Comparison of ENCODE assay signal across 1 cellular context in the genomic region with DNA sequence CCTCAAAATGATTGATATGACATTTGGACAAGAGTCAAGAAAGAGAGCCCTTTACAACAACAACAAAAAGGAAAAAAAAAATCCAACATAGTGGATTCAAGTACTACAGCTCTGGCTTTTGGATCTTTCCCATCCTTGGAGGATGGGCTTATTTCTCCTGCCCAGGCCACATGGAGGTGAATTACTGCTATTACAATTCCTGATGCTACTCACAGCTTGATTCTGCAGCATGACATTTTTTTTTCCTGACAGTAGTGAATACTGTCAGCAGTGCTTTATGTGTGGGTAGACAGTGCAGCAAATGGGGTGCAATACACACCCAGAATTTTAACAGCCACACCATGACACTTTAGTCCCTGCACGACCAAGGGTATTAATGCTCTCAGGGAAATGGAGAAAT.
TF ChIP-seq lines count a peak whose summit lies in the region.

No MANE protein-coding gene starts in this region.

TF ChIP-seq in GM23338, 12 proteins besides CTCF, POLR2A, EP300 and RAD21 (continued from another document):
- TF ChIP-seq, protein P1, sequence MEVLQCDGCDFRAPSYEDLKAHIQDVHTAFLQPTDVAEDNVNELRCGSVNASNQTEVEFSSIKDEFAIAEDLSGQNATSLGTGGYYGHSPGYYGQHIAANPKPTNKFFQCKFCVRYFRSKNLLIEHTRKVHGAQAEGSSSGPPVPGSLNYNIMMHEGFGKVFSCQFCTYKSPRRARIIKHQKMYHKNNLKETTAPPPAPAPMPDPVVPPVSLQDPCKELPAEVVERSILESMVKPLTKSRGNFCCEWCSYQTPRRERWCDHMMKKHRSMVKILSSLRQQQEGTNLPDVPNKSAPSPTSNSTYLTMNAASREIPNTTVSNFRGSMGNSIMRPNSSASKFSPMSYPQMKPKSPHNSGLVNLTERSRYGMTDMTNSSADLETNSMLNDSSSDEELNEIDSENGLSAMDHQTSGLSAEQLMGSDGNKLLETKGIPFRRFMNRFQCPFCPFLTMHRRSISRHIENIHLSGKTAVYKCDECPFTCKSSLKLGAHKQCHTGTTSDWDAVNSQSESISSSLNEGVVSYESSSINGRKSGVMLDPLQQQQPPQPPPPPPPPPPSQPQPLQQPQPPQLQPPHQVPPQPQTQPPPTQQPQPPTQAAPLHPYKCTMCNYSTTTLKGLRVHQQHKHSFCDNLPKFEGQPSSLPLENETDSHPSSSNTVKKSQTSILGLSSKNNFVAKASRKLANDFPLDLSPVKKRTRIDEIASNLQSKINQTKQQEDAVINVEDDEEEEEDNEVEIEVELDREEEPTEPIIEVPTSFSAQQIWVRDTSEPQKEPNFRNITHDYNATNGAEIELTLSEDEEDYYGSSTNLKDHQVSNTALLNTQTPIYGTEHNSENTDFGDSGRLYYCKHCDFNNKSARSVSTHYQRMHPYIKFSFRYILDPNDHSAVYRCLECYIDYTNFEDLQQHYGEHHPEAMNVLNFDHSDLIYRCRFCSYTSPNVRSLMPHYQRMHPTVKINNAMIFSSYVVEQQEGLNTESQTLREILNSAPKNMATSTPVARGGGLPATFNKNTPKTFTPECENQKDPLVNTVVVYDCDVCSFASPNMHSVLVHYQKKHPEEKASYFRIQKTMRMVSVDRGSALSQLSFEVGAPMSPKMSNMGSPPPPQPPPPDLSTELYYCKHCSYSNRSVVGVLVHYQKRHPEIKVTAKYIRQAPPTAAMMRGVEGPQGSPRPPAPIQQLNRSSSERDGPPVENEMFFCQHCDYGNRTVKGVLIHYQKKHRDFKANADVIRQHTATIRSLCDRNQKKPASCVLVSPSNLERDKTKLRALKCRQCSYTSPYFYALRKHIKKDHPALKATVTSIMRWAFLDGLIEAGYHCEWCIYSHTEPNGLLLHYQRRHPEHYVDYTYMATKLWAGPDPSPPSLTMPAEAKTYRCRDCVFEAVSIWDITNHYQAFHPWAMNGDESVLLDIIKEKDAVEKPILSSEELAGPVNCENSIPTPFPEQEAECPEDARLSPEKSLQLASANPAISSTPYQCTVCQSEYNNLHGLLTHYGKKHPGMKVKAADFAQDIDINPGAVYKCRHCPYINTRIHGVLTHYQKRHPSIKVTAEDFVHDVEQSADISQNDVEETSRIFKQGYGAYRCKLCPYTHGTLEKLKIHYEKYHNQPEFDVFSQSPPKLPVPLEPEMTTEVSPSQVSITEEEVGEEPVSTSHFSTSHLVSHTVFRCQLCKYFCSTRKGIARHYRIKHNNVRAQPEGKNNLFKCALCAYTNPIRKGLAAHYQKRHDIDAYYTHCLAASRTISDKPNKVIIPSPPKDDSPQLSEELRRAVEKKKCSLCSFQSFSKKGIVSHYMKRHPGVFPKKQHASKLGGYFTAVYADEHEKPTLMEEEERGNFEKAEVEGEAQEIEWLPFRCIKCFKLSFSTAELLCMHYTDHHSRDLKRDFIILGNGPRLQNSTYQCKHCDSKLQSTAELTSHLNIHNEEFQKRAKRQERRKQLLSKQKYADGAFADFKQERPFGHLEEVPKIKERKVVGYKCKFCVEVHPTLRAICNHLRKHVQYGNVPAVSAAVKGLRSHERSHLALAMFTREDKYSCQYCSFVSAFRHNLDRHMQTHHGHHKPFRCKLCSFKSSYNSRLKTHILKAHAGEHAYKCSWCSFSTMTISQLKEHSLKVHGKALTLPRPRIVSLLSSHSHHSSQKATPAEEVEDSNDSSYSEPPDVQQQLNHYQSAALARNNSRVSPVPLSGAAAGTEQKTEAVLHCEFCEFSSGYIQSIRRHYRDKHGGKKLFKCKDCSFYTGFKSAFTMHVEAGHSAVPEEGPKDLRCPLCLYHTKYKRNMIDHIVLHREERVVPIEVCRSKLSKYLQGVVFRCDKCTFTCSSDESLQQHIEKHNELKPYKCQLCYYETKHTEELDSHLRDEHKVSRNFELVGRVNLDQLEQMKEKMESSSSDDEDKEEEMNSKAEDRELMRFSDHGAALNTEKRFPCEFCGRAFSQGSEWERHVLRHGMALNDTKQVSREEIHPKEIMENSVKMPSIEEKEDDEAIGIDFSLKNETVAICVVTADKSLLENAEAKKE (CRISPR knock-in tag; IDR thresholded peaks at IDR 0.05), result no peak
- no peak for TF ChIP-seq ZNF114 (CRISPR knock-in tag; IDR thresholded peaks at IDR 0.05)
- TF ChIP-seq, protein P2, sequence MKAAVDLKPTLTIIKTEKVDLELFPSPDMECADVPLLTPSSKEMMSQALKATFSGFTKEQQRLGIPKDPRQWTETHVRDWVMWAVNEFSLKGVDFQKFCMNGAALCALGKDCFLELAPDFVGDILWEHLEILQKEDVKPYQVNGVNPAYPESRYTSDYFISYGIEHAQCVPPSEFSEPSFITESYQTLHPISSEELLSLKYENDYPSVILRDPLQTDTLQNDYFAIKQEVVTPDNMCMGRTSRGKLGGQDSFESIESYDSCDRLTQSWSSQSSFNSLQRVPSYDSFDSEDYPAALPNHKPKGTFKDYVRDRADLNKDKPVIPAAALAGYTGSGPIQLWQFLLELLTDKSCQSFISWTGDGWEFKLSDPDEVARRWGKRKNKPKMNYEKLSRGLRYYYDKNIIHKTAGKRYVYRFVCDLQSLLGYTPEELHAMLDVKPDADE (IDR thresholded peaks at IDR 0.05), result no peak
- TF ChIP-seq POLR2AphosphoS5 (IDR thresholded peaks at IDR 0.05; ENCODE audit: low read depth), result no peak
TF ChIP-seq in GM23338: peak in this region for 0.
